In the genomic region with DNA sequence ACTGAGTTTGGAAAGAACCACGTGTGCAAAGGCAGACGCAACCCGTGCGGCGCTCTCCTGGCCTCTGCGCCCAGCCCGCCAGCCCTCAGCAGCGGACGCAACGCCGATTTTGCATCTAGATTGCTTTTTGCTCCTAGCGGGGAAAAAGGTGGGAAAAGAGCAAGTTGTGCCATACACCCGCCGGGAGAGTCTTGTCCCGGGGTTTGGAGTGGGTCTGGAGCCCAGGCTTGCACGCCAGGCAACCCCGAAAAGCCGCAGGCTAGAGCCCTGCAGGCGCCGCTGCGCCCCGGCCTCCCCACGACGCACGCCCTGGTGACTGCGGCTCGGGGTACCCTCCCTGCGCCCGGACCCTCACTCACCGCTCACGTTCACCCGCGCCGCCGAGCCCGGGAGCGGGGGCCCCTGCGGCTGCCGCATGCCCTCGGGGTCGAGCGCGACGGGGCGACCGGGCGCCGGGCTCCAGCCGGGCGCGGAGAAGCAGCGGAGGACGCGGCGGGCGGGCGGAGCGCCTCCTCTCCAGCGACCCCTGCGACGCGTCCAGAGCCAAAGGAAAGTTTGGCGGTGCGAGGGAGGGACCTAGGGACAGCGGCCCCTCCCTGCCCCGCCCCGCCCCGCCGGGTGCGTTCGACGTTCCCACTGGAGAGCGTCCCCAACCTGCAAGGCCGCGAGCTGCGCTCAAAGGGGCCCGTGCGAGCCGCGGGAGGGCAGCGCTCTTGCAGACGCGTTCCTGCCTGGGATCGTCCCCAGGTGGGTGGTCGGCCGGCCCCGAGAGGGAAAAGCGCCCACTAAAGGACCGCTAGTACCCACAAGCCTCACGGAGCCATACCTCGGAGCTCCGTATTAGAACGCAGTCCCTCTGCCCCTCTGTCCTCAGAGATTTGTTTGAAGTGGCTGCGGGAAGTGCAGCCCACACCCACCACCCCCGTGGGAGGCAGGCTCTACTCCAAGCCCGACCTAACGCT, we compare ENCODE assay signal across 1 cellular context.
A peak's percentile ranks its signal among the peaks of the same experiment; 100 is the strongest.
TF ChIP-seq lines count a peak whose summit lies in the region.

A gene with protein sequence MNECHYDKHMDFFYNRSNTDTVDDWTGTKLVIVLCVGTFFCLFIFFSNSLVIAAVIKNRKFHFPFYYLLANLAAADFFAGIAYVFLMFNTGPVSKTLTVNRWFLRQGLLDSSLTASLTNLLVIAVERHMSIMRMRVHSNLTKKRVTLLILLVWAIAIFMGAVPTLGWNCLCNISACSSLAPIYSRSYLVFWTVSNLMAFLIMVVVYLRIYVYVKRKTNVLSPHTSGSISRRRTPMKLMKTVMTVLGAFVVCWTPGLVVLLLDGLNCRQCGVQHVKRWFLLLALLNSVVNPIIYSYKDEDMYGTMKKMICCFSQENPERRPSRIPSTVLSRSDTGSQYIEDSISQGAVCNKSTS (minus strand): TSS at position 550 of the 962 bp plus-strand sequence. CDS start 27,086 bp downstream, outside the sequence.

TF ChIP-seq in HEK293, 187 proteins besides CTCF, POLR2A, EP300 and RAD21 (continued from another document and continues in another):
- TF ChIP-seq, protein P1, sequence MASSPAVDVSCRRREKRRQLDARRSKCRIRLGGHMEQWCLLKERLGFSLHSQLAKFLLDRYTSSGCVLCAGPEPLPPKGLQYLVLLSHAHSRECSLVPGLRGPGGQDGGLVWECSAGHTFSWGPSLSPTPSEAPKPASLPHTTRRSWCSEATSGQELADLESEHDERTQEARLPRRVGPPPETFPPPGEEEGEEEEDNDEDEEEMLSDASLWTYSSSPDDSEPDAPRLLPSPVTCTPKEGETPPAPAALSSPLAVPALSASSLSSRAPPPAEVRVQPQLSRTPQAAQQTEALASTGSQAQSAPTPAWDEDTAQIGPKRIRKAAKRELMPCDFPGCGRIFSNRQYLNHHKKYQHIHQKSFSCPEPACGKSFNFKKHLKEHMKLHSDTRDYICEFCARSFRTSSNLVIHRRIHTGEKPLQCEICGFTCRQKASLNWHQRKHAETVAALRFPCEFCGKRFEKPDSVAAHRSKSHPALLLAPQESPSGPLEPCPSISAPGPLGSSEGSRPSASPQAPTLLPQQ (tag by site-specific recombination; IDR thresholded peaks at IDR 0.05), result peak; percentile 73
- TF ChIP-seq ZNF658 (tag by site-specific recombination; IDR thresholded peaks at IDR 0.05) (no peak), ZNF114 (tag by site-specific recombination; IDR thresholded peaks at IDR 0.05) (no peak), KLF7 (tag by site-specific recombination; IDR thresholded peaks at IDR 0.05; ENCODE audit: borderline replicate concordance) (peak; percentile 58; the same call in 1 of the 2 replicates), OVOL3 (tag by site-specific recombination; IDR thresholded peaks at IDR 0.05) (no peak), ZFP3 (tag by site-specific recombination; IDR thresholded peaks at IDR 0.05; ENCODE audit: low read depth) (no peak), ZNF121 (tag by site-specific recombination; IDR thresholded peaks at IDR 0.05) (no peak), ZBTB20 (tag by site-specific recombination; IDR thresholded peaks at IDR 0.05) (peak; percentile 82; the same call in 1 of the 2 replicates), ZBTB8A (tag by site-specific recombination; IDR thresholded peaks at IDR 0.05) (peak; percentile 85), ZNF785 (tag by site-specific recombination; IDR thresholded peaks at IDR 0.05) (no peak), ZNF423 (tag by site-specific recombination; IDR thresholded peaks at IDR 0.05) (peak; percentile 53; the same call in 1 of the 2 replicates), ZNF426 (tag by site-specific recombination; IDR thresholded peaks at IDR 0.05) (no peak), GLI4 (tag by site-specific recombination; IDR thresholded peaks at IDR 0.05) (no peak), ZNF629 (tag by site-specific recombination; IDR thresholded peaks at IDR 0.05) (no peak), ZNF214 (tag by site-specific recombination; IDR thresholded peaks at IDR 0.05; ENCODE audit: borderline replicate concordance) (no peak), ZNF433 (tag by site-specific recombination; IDR thresholded peaks at IDR 0.05; ENCODE audit: low read depth) (no peak), SP3 (tag by site-specific recombination; IDR thresholded peaks at IDR 0.05) (peak; percentile 83), BCL11A (tag by site-specific recombination; IDR thresholded peaks at IDR 0.05; ENCODE audit: low read depth) (no peak), ZNF266 (tag by site-specific recombination; IDR thresholded peaks at IDR 0.05; ENCODE audit: low read depth) (no peak), YY2 (tag by site-specific recombination; IDR thresholded peaks at IDR 0.05) (no peak), ZSCAN30 (tag by site-specific recombination; IDR thresholded peaks at IDR 0.05) (peak; percentile 64), MEIS1 (CRISPR knock-in tag; IDR thresholded peaks at IDR 0.05; ENCODE audit: borderline replicate concordance) (no peak), ZNF16 (tag by site-specific recombination; IDR thresholded peaks at IDR 0.05; ENCODE audit: low read depth) (no peak), ZBTB21 (tag by site-specific recombination; IDR thresholded peaks at IDR 0.05) (no peak), ZNF404 (tag by site-specific recombination; IDR thresholded peaks at IDR 0.05) (no peak), ZNF76 (tag by site-specific recombination; IDR thresholded peaks at IDR 0.05; ENCODE audit: borderline replicate concordance, low read depth) (0 out of 2 replicates have a peak, but pooled peaks have one; percentile 36), ZNF624 (tag by site-specific recombination; IDR thresholded peaks at IDR 0.05) (no peak), ZNF707 (tag by site-specific recombination; IDR thresholded peaks at IDR 0.05) (no peak), ZNF138 (tag by site-specific recombination; IDR thresholded peaks at IDR 0.05; ENCODE audit: borderline replicate concordance) (no peak), SETDB1 (IDR thresholded peaks at IDR 0.05; ENCODE audit: insufficient read length, low read length) (no peak), ZXDB (tag by site-specific recombination; IDR thresholded peaks at IDR 0.05) (peak; percentile 60; the same call in 1 of the 2 replicates), ZNF664 (tag by site-specific recombination; IDR thresholded peaks at IDR 0.05) (no peak), ZNF416 (tag by site-specific recombination; IDR thresholded peaks at IDR 0.05) (no peak), ZNF521 (tag by site-specific recombination; IDR thresholded peaks at IDR 0.05) (no peak), ZBTB17 (tag by site-specific recombination; IDR thresholded peaks at IDR 0.05) (peak; percentile 78), ZNF292 (tag by site-specific recombination; IDR thresholded peaks at IDR 0.05; ENCODE audit: borderline replicate concordance, low read depth) (no peak), ZNF701 (tag by site-specific recombination; IDR thresholded peaks at IDR 0.05) (no peak)
- TF ChIP-seq, protein P2, sequence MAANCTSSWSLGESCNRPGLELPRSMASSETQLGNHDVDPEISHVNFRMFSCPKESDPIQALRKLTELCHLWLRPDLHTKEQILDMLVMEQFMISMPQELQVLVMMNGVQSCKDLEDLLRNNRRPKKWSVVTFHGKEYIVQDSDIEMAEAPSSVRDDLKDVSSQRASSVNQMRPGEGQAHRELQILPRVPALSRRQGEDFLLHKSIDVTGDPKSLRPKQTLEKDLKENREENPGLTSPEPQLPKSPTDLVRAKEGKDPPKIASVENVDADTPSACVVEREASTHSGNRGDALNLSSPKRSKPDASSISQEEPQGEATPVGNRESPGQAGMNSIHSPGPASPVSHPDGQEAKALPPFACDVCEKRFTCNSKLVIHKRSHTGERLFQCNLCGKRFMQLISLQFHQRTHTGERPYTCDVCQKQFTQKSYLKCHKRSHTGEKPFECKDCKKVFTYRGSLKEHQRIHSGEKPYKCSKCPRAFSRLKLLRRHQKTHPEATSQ (tag by site-specific recombination; IDR thresholded peaks at IDR 0.05), result no peak
- TF ChIP-seq, protein P3, sequence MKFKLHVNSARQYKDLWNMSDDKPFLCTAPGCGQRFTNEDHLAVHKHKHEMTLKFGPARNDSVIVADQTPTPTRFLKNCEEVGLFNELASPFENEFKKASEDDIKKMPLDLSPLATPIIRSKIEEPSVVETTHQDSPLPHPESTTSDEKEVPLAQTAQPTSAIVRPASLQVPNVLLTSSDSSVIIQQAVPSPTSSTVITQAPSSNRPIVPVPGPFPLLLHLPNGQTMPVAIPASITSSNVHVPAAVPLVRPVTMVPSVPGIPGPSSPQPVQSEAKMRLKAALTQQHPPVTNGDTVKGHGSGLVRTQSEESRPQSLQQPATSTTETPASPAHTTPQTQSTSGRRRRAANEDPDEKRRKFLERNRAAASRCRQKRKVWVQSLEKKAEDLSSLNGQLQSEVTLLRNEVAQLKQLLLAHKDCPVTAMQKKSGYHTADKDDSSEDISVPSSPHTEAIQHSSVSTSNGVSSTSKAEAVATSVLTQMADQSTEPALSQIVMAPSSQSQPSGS (tag by site-specific recombination; IDR thresholded peaks at IDR 0.05; ENCODE audit: low read depth), result no peak
- TF ChIP-seq, protein P4, sequence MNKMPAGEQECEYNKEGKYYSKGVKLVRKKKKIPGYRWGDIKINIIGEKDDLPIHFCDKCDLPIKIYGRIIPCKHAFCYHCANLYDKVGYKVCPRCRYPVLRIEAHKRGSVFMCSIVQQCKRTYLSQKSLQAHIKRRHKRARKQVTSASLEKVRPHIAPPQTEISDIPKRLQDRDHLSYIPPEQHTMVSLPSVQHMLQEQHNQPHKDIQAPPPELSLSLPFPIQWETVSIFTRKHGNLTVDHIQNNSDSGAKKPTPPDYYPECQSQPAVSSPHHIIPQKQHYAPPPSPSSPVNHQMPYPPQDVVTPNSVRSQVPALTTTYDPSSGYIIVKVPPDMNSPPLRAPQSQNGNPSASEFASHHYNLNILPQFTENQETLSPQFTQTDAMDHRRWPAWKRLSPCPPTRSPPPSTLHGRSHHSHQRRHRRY (tag by site-specific recombination; IDR thresholded peaks at IDR 0.05), result no peak
- TF ChIP-seq, protein P5, sequence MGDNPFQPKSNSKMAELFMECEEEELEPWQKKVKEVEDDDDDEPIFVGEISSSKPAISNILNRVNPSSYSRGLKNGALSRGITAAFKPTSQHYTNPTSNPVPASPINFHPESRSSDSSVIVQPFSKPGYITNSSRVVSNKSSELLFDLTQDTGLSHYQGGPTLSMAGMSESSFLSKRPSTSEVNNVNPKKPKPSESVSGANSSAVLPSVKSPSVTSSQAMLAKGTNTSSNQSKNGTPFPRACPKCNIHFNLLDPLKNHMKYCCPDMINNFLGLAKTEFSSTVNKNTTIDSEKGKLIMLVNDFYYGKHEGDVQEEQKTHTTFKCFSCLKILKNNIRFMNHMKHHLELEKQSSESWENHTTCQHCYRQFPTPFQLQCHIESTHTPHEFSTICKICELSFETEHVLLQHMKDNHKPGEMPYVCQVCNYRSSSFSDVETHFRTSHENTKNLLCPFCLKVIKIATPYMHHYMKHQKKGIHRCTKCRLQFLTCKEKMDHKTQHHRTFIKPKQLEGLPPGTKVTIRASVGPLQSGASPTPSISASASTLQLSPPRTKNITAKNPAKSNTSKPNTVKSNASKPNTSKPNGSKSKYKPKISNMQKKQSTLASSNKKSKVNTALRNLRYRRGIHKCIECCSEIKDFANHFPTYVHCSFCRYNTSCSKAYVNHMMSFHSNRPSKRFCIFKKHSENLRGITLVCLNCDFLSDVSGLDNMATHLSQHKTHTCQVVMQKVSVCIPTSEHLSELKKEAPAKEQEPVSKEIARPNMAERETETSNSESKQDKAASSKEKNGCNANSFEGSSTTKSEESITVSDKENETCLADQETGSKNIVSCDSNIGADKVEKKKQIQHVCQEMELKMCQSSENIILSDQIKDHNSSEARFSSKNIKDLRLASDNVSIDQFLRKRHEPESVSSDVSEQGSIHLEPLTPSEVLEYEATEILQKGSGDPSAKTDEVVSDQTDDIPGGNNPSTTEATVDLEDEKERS (tag by site-specific recombination; IDR thresholded peaks at IDR 0.05), result no peak
- TF ChIP-seq, protein P6, sequence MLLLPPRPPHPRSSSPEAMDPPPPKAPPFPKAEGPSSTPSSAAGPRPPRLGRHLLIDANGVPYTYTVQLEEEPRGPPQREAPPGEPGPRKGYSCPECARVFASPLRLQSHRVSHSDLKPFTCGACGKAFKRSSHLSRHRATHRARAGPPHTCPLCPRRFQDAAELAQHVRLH (tag by site-specific recombination; IDR thresholded peaks at IDR 0.05), result no peak
- TF ChIP-seq, protein P7, sequence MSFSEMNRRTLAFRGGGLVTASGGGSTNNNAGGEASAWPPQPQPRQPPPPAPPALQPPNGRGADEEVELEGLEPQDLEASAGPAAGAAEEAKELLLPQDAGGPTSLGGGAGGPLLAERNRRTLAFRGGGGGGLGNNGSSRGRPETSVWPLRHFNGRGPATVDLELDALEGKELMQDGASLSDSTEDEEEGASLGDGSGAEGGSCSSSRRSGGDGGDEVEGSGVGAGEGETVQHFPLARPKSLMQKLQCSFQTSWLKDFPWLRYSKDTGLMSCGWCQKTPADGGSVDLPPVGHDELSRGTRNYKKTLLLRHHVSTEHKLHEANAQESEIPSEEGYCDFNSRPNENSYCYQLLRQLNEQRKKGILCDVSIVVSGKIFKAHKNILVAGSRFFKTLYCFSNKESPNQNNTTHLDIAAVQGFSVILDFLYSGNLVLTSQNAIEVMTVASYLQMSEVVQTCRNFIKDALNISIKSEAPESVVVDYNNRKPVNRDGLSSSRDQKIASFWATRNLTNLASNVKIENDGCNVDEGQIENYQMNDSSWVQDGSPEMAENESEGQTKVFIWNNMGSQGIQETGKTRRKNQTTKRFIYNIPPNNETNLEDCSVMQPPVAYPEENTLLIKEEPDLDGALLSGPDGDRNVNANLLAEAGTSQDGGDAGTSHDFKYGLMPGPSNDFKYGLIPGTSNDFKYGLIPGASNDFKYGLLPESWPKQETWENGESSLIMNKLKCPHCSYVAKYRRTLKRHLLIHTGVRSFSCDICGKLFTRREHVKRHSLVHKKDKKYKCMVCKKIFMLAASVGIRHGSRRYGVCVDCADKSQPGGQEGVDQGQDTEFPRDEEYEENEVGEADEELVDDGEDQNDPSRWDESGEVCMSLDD (tag by site-specific recombination; IDR thresholded peaks at IDR 0.05), result peak; percentile 38; the same call in 1 of the 2 replicates
- TF ChIP-seq, protein P8, sequence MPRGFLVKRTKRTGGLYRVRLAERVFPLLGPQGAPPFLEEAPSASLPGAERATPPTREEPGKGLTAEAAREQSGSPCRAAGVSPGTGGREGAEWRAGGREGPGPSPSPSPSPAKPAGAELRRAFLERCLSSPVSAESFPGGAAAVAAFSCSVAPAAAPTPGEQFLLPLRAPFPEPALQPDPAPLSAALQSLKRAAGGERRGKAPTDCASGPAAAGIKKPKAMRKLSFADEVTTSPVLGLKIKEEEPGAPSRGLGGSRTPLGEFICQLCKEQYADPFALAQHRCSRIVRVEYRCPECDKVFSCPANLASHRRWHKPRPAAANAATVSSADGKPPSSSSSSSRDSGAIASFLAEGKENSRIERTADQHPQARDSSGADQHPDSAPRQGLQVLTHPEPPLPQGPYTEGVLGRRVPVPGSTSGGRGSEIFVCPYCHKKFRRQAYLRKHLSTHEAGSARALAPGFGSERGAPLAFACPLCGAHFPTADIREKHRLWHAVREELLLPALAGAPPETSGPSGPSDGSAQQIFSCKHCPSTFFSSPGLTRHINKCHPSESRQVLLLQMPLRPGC (tag by site-specific recombination; IDR thresholded peaks at IDR 0.05), result 0 out of 2 replicates have a peak, but pooled peaks have one; percentile 9
- TF ChIP-seq, protein P9, sequence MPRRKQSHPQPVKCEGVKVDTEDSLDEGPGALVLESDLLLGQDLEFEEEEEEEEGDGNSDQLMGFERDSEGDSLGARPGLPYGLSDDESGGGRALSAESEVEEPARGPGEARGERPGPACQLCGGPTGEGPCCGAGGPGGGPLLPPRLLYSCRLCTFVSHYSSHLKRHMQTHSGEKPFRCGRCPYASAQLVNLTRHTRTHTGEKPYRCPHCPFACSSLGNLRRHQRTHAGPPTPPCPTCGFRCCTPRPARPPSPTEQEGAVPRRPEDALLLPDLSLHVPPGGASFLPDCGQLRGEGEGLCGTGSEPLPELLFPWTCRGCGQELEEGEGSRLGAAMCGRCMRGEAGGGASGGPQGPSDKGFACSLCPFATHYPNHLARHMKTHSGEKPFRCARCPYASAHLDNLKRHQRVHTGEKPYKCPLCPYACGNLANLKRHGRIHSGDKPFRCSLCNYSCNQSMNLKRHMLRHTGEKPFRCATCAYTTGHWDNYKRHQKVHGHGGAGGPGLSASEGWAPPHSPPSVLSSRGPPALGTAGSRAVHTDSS (tag by site-specific recombination; IDR thresholded peaks at IDR 0.05), result no peak
